Comparison of ENCODE assay signal across 8 cellular contexts in genomic region chr5:15105799-15106393, GRCh38.
DNase-seq lines count a peak whose midpoint lies in the region; ATAC-seq and TF ChIP-seq lines count a peak whose summit lies in the region.

No MANE protein-coding gene starts in this region.

- 64 to 67% methylated on average over 1 of the region's 2 CpGs for WGBS in gastroesophageal sphincter (ENCODE audit: low coverage in 1 of 2), 2 donors

- H3K4me2 ChIP-seq in parathyroid adenoma (ENCODE audit: low read length): no peak overlapping the region

- TF ChIP-seq EP300 in gastroesophageal sphincter (IDR thresholded peaks at IDR 0.05): no peak

- H3K4me3 ChIP-seq in gastroesophageal sphincter: no peak overlapping the region
- no peak overlapping the region for H3K4me3 ChIP-seq in parathyroid adenoma (ENCODE audit: low read depth, low read length)

- DNase-seq in Caki2 (ENCODE audit: low read depth): peak; percentile 44
- peak; percentile 35 for DNase-seq in NCI-H2107 treated with DMSO at 0.1 percent for 48 hours (lab: John Stamatoyannopoulos, UW; ENCODE audit: unreplicated experiment)
- DNase-seq in activated CD4-positive, alpha-beta T cell treated with anti-CD3 and anti-CD28 coated beads for 48 hours: peak; percentile 54
- no peak for DNase-seq in NCI-H128 (lab: John Stamatoyannopoulos, UW; ENCODE audit: unreplicated experiment)

- H3K36me3 ChIP-seq in gastroesophageal sphincter: no peaks in the 10 kb centered on the region
- no peaks in the 10 kb centered on the region for H3K36me3 ChIP-seq in parathyroid adenoma (ENCODE audit: control insufficient read depth, insufficient read depth, low read length)

- in situ Hi-C loops in Caki2 (cut with HindIII; ENCODE audit: low pct_unique_long_range_greater_than_20kb, low sequenced_read_pairs): no loop called here

- no peaks in the 10 kb centered on the region for H3K9me3 ChIP-seq in gastroesophageal sphincter
- H3K9me3 ChIP-seq in parathyroid adenoma (ENCODE audit: control insufficient read depth, low read length): no peaks in the 10 kb centered on the region

- H3K9ac ChIP-seq in parathyroid adenoma: no peak overlapping the region

- TF ChIP-seq POLR2A in gastroesophageal sphincter (IDR thresholded peaks at IDR 0.05): no peak

- TF ChIP-seq CTCF in gastroesophageal sphincter (IDR thresholded peaks at IDR 0.05): peak; percentile 50 to 73 (median 62)
- TF ChIP-seq CTCF in parathyroid adenoma (IDR thresholded peaks at IDR 0.05): peak; percentile 47

- no peaks in the 10 kb centered on the region for H3K27me3 ChIP-seq in gastroesophageal sphincter
- H3K27me3 ChIP-seq in parathyroid adenoma (ENCODE audit: control insufficient read depth, insufficient read depth, low read length): no peaks in the 10 kb centered on the region

- H3K4me1 ChIP-seq in gastroesophageal sphincter: no peaks in the 10 kb centered on the region
- no peaks in the 10 kb centered on the region for H3K4me1 ChIP-seq in parathyroid adenoma

- no peaks in the 10 kb centered on the region for H3K79me2 ChIP-seq in parathyroid adenoma

- ATAC-seq in GM18907 (IDR thresholded peaks at IDR 0.05; ENCODE audit: unreplicated experiment): peak; percentile 94
- ATAC-seq in HG03060 (IDR thresholded peaks at IDR 0.05; ENCODE audit: low read depth, unreplicated experiment): peak; percentile 76
- ATAC-seq in gastroesophageal sphincter: no peak

- H2AFZ ChIP-seq in parathyroid adenoma: no peak overlapping the region

- H3K27ac ChIP-seq in gastroesophageal sphincter: no peak overlapping the region
- no peak overlapping the region for H3K27ac ChIP-seq in parathyroid adenoma
